In genomic region chr15:22811640-22812039, GRCh38 we compare ENCODE assay signal across 8 cellular contexts. TPM values are rescaled to one million over a fixed set of nuclear protein-coding genes. Genes with fewer than 3 reads are reported as not detected.
A peak's percentile ranks its signal among the peaks of the same experiment; 100 is the strongest.
DNase-seq lines count a peak whose midpoint lies in the region; ATAC-seq and TF ChIP-seq lines count a peak whose summit lies in the region.

No MANE protein-coding gene starts in this region.

- H3K27ac ChIP-seq in BLaER1 treated with 17β-estradiol and CSF1 and Interleukin-3, amounts not matched to agents 10 nM and 100 nM: peak overlapping the region in 2 of 11 experiments; percentile 42 to 68; a peak in 4 of 22 replicates
- no peak overlapping the region for H3K27ac ChIP-seq in effector memory CD4-positive, alpha-beta T cell (ENCODE audit: insufficient read depth, low read length, poor library complexity, severe bottlenecking)

- DNase-seq in HT-29 (ENCODE audit: low spot score) (peak; percentile 85), cardiac fibroblast (ENCODE audit: low read depth in 2 of 2) (peak; percentile 21 to 32), mesenteric fat pad (ENCODE audit: low spot score) (peak; percentile 87)
- DNase-seq in effector memory CD4-positive, alpha-beta T cell: no peak

- peak; percentile 28 for TF ChIP-seq CTCF in cardiac fibroblast (IDR thresholded peaks at IDR 0.05; ENCODE audit: low read depth, low read length)

- peaks cover 0 to 42% (median 12%) of the 10 kb centered on the region in 11 experiments; a peak in 9 of 22 replicates for H4K20me1 ChIP-seq in BLaER1 treated with 17β-estradiol and CSF1 and Interleukin-3, amounts not matched to agents 10 nM and 100 nM

- peak overlapping the region in 10 of 11 experiments; percentile 54 to 83 (median 76); a peak in 14 of 22 replicates for H3K4me2 ChIP-seq in BLaER1 treated with 17β-estradiol and CSF1 and Interleukin-3, amounts not matched to agents 10 nM and 100 nM

- ATAC-seq in HG02798 (IDR thresholded peaks at IDR 0.05; ENCODE audit: poor library complexity, unreplicated experiment) (no peak), GM21619 (IDR thresholded peaks at IDR 0.05; ENCODE audit: unreplicated experiment) (no peak), HG03175 (IDR thresholded peaks at IDR 0.05; ENCODE audit: unreplicated experiment) (no peak)

- peaks cover 12 to 46% (median 32%) of the 10 kb centered on the region in 11 experiments; a peak in 20 of 22 replicates for H3K36me3 ChIP-seq in BLaER1 treated with 17β-estradiol and CSF1 and Interleukin-3, amounts not matched to agents 10 nM and 100 nM
- peaks cover 5% of the 10 kb centered on the region for H3K36me3 ChIP-seq in effector memory CD4-positive, alpha-beta T cell (ENCODE audit: control insufficient read depth, insufficient read depth, low read length)

- H3K4me1 ChIP-seq in BLaER1 treated with 17β-estradiol and CSF1 and Interleukin-3, amounts not matched to agents 10 nM and 100 nM: peaks cover 13 to 56% (median 37%) of the 10 kb centered on the region in 10 experiments
- H3K4me1 ChIP-seq in effector memory CD4-positive, alpha-beta T cell (ENCODE audit: control insufficient read depth, insufficient read depth, low read length, poor library complexity, severe bottlenecking): no peaks in the 10 kb centered on the region

- H3K4me3 ChIP-seq in BLaER1 treated with 17β-estradiol and CSF1 and Interleukin-3, amounts not matched to agents 10 nM and 100 nM: no peak overlapping the region
- H3K4me3 ChIP-seq in cardiac fibroblast (replicated peaks in 1 of 2; ENCODE audit: low read depth in 2 of 2, low read length in 2 of 2): no peak overlapping the region
- H3K4me3 ChIP-seq in effector memory CD4-positive, alpha-beta T cell (ENCODE audit: insufficient read depth, low read depth, low read length, poor library complexity, severe bottlenecking): no peak overlapping the region

- H3K27me3 ChIP-seq in BLaER1 treated with 17β-estradiol and CSF1 and Interleukin-3, amounts not matched to agents 10 nM and 100 nM: no peaks in the 10 kb centered on the region
- no peaks in the 10 kb centered on the region for H3K27me3 ChIP-seq in effector memory CD4-positive, alpha-beta T cell (replicated peaks; ENCODE audit: control insufficient read depth, insufficient read depth, low read length, poor library complexity, severe bottlenecking)

- no peaks in the 10 kb centered on the region for H3K9me3 ChIP-seq in BLaER1 treated with 17β-estradiol and CSF1 and Interleukin-3, amounts not matched to agents 10 nM and 100 nM (replicated peaks in 1 of 11)
- no peaks in the 10 kb centered on the region for H3K9me3 ChIP-seq in effector memory CD4-positive, alpha-beta T cell (ENCODE audit: control insufficient read depth, low read length)

- no peak overlapping the region; a peak in 1 of 22 replicates for H3K9ac ChIP-seq in BLaER1 treated with 17β-estradiol and CSF1 and Interleukin-3, amounts not matched to agents 10 nM and 100 nM

RNA-seq across cellular contexts. Expression of gene NIPA1, which starts 25.2 kb away (rescaled TPM):
- 15.6 and 18.4 TPM in 2 replicates for total RNA-seq in HT-29 (2014; rRNA removed; shearing (Covaris generic))
- 10.2 TPM for total RNA-seq in mesenteric fat pad

RNA-seq across cellular contexts. Expression of gene NIPA2, which starts 26.8 kb away (rescaled TPM):
- 161 and 174 TPM in 2 replicates for total RNA-seq in HT-29 (2014; rRNA removed; shearing (Covaris generic))
- total RNA-seq in mesenteric fat pad: 43.4 TPM

Comparison
In these comparisons a context has a peak if more than half of its experiments do, and no peak if none do; other contexts are left out.
1. DNase-seq: peak in HT-29 (single experiment), cardiac fibroblast (2 of 2) and mesenteric fat pad (single experiment); none in effector memory CD4-positive, alpha-beta T cell (0 of 3).